In the genomic region with DNA sequence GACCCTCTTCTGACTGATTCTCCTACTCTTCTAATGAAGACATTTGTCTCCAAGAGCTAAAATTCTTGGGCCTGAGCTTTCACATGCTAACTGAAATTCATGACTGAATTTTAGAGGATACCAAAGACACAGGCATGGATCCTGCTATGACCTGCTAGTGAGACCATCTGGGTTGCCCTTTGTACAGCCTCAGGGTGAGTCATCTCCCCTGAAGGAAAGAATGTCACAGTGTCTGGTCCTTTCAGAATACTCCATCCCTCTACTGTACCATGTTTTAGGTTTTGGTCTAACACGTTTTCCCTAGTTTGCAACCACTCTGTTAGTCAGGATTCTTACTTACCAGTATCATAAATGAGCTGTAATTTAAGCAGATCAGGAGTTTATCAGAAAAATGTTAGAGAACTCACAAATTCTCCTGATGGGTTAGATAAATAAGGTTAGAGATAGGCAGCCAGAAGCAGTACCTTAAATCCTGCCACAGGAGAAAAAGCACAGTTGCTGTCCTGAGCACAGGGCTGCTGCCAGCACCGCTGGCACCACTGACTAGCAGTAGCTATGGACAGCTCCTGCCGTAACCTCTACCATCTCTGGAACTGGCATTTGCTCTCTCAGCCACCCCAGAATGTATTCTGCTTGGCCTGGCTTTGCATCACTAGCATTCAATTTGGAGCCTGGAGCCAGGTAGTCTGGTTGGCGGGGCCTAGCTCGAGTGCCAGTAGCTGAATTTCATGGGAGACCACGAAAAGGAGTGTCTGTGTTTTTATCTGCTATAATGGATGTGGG, we compare ENCODE assay signal across 14 cellular contexts.
A peak's percentile ranks its signal among the peaks of the same experiment; 100 is the strongest.
DNase-seq lines count a peak whose midpoint lies in the region; ATAC-seq, FAIRE-seq and TF ChIP-seq lines count a peak whose summit lies in the region.
"Had no signal": no experiment of that assay in that cellular context is flagged by ENCODE, and none has a peak within 500 bp of the region (broad histone marks: within the 10 kb centered on the region; RNA-seq: fewer than 3 reads in every experiment).

No MANE protein-coding gene starts in this region.

- H3K4me3 Mint-ChIP-seq in astrocyte (ENCODE audit: unreplicated experiment) = no peak overlapping the region
- no peak overlapping the region for H3K4me3 Mint-ChIP-seq in natural killer cell treated with Interleukin-12 subunit alpha and Interleukin-12 subunit beta and Interleukin-15 and Interleukin-18, amount 100 ng/mL, for 72 hours
- H3K4me3 Mint-ChIP-seq: activated naive CD4-positive, alpha-beta T cell treated with anti-CD3 and anti-CD28 coated beads, Interleukin-2, amount 50 U/mL, for 24 hours; B cell; stimulated activated memory B cell treated with anti-CD40 and anti-IgM and Interleukin-4, amounts not matched to agents 10 μg/mL and 1 μg/mL and 100 μg/mL, for 72 hours had no signal

- H3K36me3 ChIP-seq in HCT116 (ENCODE audit: control insufficient read depth in 1 of 2, insufficient read depth in 2 of 2, low read length in 2 of 2) (no peaks in the 10 kb centered on the region), astrocyte (ENCODE audit: insufficient read depth, low read length) (peaks cover 5% of the 10 kb centered on the region)

- FAIRE-seq in A549 (lab: Jason Lieb, UNC) (no peak), astrocyte (lab: Jason Lieb, UNC) (peak; percentile 63)

- H3K9me3 Mint-ChIP-seq in astrocyte (ENCODE audit: unreplicated experiment) = peaks cover 2% of the 10 kb centered on the region
- H3K9me3 Mint-ChIP-seq in natural killer cell treated with Interleukin-12 subunit alpha and Interleukin-12 subunit beta and Interleukin-15 and Interleukin-18, amount 100 ng/mL, for 72 hours = no peaks in the 10 kb centered on the region
- H3K9me3 Mint-ChIP-seq: activated naive CD4-positive, alpha-beta T cell treated with anti-CD3 and anti-CD28 coated beads, Interleukin-2, amount 50 U/mL, for 24 hours; stimulated activated memory B cell treated with anti-CD40 and anti-IgM and Interleukin-4, amounts not matched to agents 10 μg/mL and 1 μg/mL and 100 μg/mL, for 72 hours had no signal

- TF ChIP-seq POLR2A in A549 (IDR thresholded peaks at IDR 0.05; ENCODE audit: low read length) (no peak), HCT116 (IDR thresholded peaks at IDR 0.05; ENCODE audit: borderline replicate concordance, extremely low read depth, insufficient read depth, insufficient read length) (no peak)

- H3K27me3 ChIP-seq in HCT116 (ENCODE audit: insufficient read depth, low read length) (no peaks in the 10 kb centered on the region), astrocyte (ENCODE audit: insufficient read depth, low read length) (no peaks in the 10 kb centered on the region)
- H3K27me3 ChIP-seq: dorsolateral prefrontal cortex had no signal

- peaks cover 21% of the 10 kb centered on the region for H3K36me3 Mint-ChIP-seq in astrocyte (ENCODE audit: low read depth, unreplicated experiment)
- peaks cover 3% of the 10 kb centered on the region for H3K36me3 Mint-ChIP-seq in natural killer cell treated with Interleukin-12 subunit alpha and Interleukin-12 subunit beta and Interleukin-15 and Interleukin-18, amount 100 ng/mL, for 72 hours

- POLR2A ChIA-PET in A549 (lab: Yijun Ruan, JAX) (interaction anchor here (0.6 kb wide), 1 partner anchor 54 kb away, joined by 5 read pairs; no protein-coding TSS in a partner anchor), HCT116 (lab: Charles Lee) (no interaction called here)

- H3K4me2 ChIP-seq in A549 (peak overlapping the region; percentile 50), HCT116 (ENCODE audit: low read length) (peak overlapping the region; percentile 44), astrocyte (ENCODE audit: low read length) (no peak overlapping the region)

- H3K4me1 Mint-ChIP-seq in astrocyte (ENCODE audit: low read depth, unreplicated experiment) = peaks cover 48% of the 10 kb centered on the region
- H3K4me1 Mint-ChIP-seq in natural killer cell treated with Interleukin-12 subunit alpha and Interleukin-12 subunit beta and Interleukin-15 and Interleukin-18, amount 100 ng/mL, for 72 hours (ENCODE audit: low read depth in 2 of 2) = peaks cover 4 to 5% of the 10 kb centered on the region in 2 donors
- H3K4me1 Mint-ChIP-seq: activated naive CD4-positive, alpha-beta T cell treated with anti-CD3 and anti-CD28 coated beads, Interleukin-2, amount 50 U/mL, for 24 hours; B cell; stimulated activated memory B cell treated with anti-CD40 and anti-IgM and Interleukin-4, amounts not matched to agents 10 μg/mL and 1 μg/mL and 100 μg/mL, for 72 hours had no signal

- H3K4me3 ChIP-seq in A549 = no peak overlapping the region
- H3K4me3 ChIP-seq in HCT116 (replicated peaks in 1 of 2; ENCODE audit: low read depth in 1 of 2, low read length in 2 of 2) = no peak overlapping the region
- no peak overlapping the region for H3K4me3 ChIP-seq in astrocyte (ENCODE audit: insufficient read depth, low read depth, low read length)
- H3K4me3 ChIP-seq: dorsolateral prefrontal cortex had no signal

- RAD21 ChIA-PET in HCT116 (lab: Charles Lee; ENCODE audit: low non-redundant PET in 1 of 2, low total read pairs in 2 of 2, uncharacterized antibody in 2 of 2, unreplicated experiment in 2 of 2) = no interaction called here

- BruUV-seq in HCT116 (replicated peaks; lab: Mats Ljungman, UMichigan) = no TSS peak

- ATAC-seq in A549 (peak; percentile 80 to 81; a peak in 5 of 6 replicates), HCT116 (peak; percentile 87), HG03159 (IDR thresholded peaks at IDR 0.05; ENCODE audit: unreplicated experiment) (no peak), esophagus mucosa (no peak)
- no peak for ATAC-seq in natural killer cell treated with Interleukin-12 subunit alpha and Interleukin-12 subunit beta and Interleukin-15 and Interleukin-18, amount 100 ng/mL, for 72 hours
- ATAC-seq: stimulated activated memory B cell treated with anti-CD40 and anti-IgM and Interleukin-4, amounts not matched to agents 10 μg/mL and 1 μg/mL and 100 μg/mL, for 72 hours had no signal

- H3K79me2 ChIP-seq in HCT116 (ENCODE audit: insufficient read depth, low read length) (no peaks in the 10 kb centered on the region), astrocyte (ENCODE audit: insufficient read depth, low read length) (no peaks in the 10 kb centered on the region)

- CTCF ChIA-PET in A549 (lab: Yijun Ruan, JAX) (interaction anchor here (0.6 to 1.7 kb wide), 4 partner anchors 10 to 173 kb away, joined by 3 to 5 read pairs (median 3); no protein-coding TSS in a partner anchor), HCT116 (lab: Charles Lee) (no interaction called here)

- H3K4me1 ChIP-seq in A549 = peaks cover 15% of the 10 kb centered on the region
- peaks cover 5 to 18% of the 10 kb centered on the region in 2 experiments; a peak in 3 of 4 replicates for H3K4me1 ChIP-seq in HCT116 (ENCODE audit: control insufficient read depth in 1 of 2, insufficient read depth in 2 of 2, low read length in 2 of 2)
- H3K4me1 ChIP-seq in astrocyte (ENCODE audit: insufficient read depth, low read length) = peaks cover 9% of the 10 kb centered on the region

- peak overlapping the region; percentile 82 for H3K27ac Mint-ChIP-seq in astrocyte (ENCODE audit: unreplicated experiment)
- no peak overlapping the region for H3K27ac Mint-ChIP-seq in natural killer cell treated with Interleukin-12 subunit alpha and Interleukin-12 subunit beta and Interleukin-15 and Interleukin-18, amount 100 ng/mL, for 72 hours
- H3K27ac Mint-ChIP-seq: activated naive CD4-positive, alpha-beta T cell treated with anti-CD3 and anti-CD28 coated beads, Interleukin-2, amount 50 U/mL, for 24 hours; B cell; stimulated activated memory B cell treated with anti-CD40 and anti-IgM and Interleukin-4, amounts not matched to agents 10 μg/mL and 1 μg/mL and 100 μg/mL, for 72 hours had no signal

- H3K9me3 ChIP-seq in A549 = no peaks in the 10 kb centered on the region
- no peaks in the 10 kb centered on the region for H3K9me3 ChIP-seq in HCT116 (ENCODE audit: control insufficient read depth in 1 of 2, insufficient read depth in 1 of 2, low read depth in 1 of 2, low read length in 2 of 2)
- no peaks in the 10 kb centered on the region for H3K9me3 ChIP-seq in astrocyte (ENCODE audit: insufficient read depth, low read depth, low read length)

- TF ChIP-seq CTCF in A549 (IDR thresholded peaks at IDR 0.05) (no peak), HCT116 (IDR thresholded peaks at IDR 0.05 in 2 of 3, conservative IDR thresholded peaks at IDR 0.05 in 1 of 3; ENCODE audit: borderline replicate concordance in 1 of 3, insufficient read depth in 1 of 3, low read depth in 2 of 3, low read length in 2 of 3) (no peak), astrocyte (IDR thresholded peaks at IDR 0.05; ENCODE audit: insufficient read depth, low read depth, low read length) (no peak)

- H3K9me2 ChIP-seq in HCT116 (ENCODE audit: insufficient read depth) = no peaks in the 10 kb centered on the region

- 89% methylated on average over 6 of the region's 6 CpGs for WGBS in A549 (ENCODE audit: missing lambda C conversion rate)

- no peak for TF ChIP-seq EP300 in A549 (IDR thresholded peaks at IDR 0.05)

- no peak for TF ChIP-seq RAD21 in A549 (conservative IDR thresholded peaks at IDR 0.05 in 1 of 2, IDR thresholded peaks at IDR 0.05 in 1 of 2)
- TF ChIP-seq RAD21 in HCT116 (IDR thresholded peaks at IDR 0.05; ENCODE audit: low read depth) = no peak

- intact Hi-C loops in HCT116 (cut with micrococcal nuclease) = no loop called here

- H4K20me1 ChIP-seq in HCT116 (ENCODE audit: insufficient read depth) (no peaks in the 10 kb centered on the region), astrocyte (ENCODE audit: insufficient read depth, low read length) (no peaks in the 10 kb centered on the region)

- H2AFZ ChIP-seq in HCT116 (ENCODE audit: low read depth, low read length, poor library complexity, severe bottlenecking) (no peak overlapping the region), astrocyte (ENCODE audit: low read depth, low read length) (no peak overlapping the region)

- no peaks in the 10 kb centered on the region for H3K27me3 Mint-ChIP-seq in astrocyte (ENCODE audit: low read depth, unreplicated experiment)
- no peaks in the 10 kb centered on the region for H3K27me3 Mint-ChIP-seq in natural killer cell treated with Interleukin-12 subunit alpha and Interleukin-12 subunit beta and Interleukin-15 and Interleukin-18, amount 100 ng/mL, for 72 hours
- H3K27me3 Mint-ChIP-seq: activated naive CD4-positive, alpha-beta T cell treated with anti-CD3 and anti-CD28 coated beads, Interleukin-2, amount 50 U/mL, for 24 hours; B cell; stimulated activated memory B cell treated with anti-CD40 and anti-IgM and Interleukin-4, amounts not matched to agents 10 μg/mL and 1 μg/mL and 100 μg/mL, for 72 hours had no signal

- H3K9ac ChIP-seq in HCT116 (ENCODE audit: low read length) = no peak overlapping the region
- H3K9ac ChIP-seq in astrocyte (ENCODE audit: low read length) = no peak overlapping the region

- DNase-seq in A549 (ENCODE audit: low read depth in 1 of 2, low spot score in 1 of 2) (peak in 1 of 2 experiments; percentile 9), HCT116 (ENCODE audit: low read depth, low spot score) (no peak), astrocyte (ENCODE audit: low read depth) (peak; percentile 39), iris pigment epithelial cell (ENCODE audit: low read depth) (peak; percentile 62), NOMO-1 (lab: John Stamatoyannopoulos, UW; ENCODE audit: unreplicated experiment in 2 of 2) (no peak)
- DNase-seq in natural killer cell treated with Interleukin-12 subunit alpha and Interleukin-12 subunit beta and Interleukin-15 and Interleukin-18, amount 100 ng/mL, for 72 hours (ENCODE audit: low spot score) = no peak
- DNase-seq: dorsolateral prefrontal cortex, MM.1S, NCI-H446 treated with DMSO at 0.1 percent for 48 hours had no signal

- H3K27ac ChIP-seq in A549 (no peak overlapping the region; a peak in 1 of 6 replicates), HCT116 (ENCODE audit: low read depth, low read length) (no peak overlapping the region), astrocyte (ENCODE audit: low read depth, low read length) (no peak overlapping the region)
- H3K27ac ChIP-seq: dorsolateral prefrontal cortex had no signal

Comparison
In these comparisons a context has a peak if more than half of its experiments do, and no peak if none do; other contexts are left out.
1. ATAC-seq: peak in A549 (2 of 2) and HCT116 (single experiment); none in natural killer cell treated with Interleukin-12 subunit alpha and Interleukin-12 subunit beta and Interleukin-15 and Interleukin-18, amount 100 ng/mL, for 72 hours (0 of 2), HG03159 (single experiment) and esophagus mucosa (single experiment).
2. DNase-seq: peak in astrocyte (single experiment) and iris pigment epithelial cell (single experiment); none in HCT116 (single experiment), natural killer cell treated with Interleukin-12 subunit alpha and Interleukin-12 subunit beta and Interleukin-15 and Interleukin-18, amount 100 ng/mL, for 72 hours (single experiment) and NOMO-1 (0 of 2).